8 cellular contexts compared by ENCODE assay signal in genomic region chr6:151391021-151391470, GRCh38. TPM values are rescaled to one million over a fixed set of nuclear protein-coding genes. Genes with fewer than 3 reads are reported as not detected.
A peak's percentile ranks its signal among the peaks of the same experiment; 100 is the strongest.
DNase-seq lines count a peak whose midpoint lies in the region; ATAC-seq and TF ChIP-seq lines count a peak whose summit lies in the region.

No MANE protein-coding gene starts in this region.

- H3K27ac Mint-ChIP-seq in activated naive CD4-positive, alpha-beta T cell treated with anti-CD3 and anti-CD28 coated beads for 36 hours, result peak overlapping the region; percentile 98

- peaks cover 12% of the 10 kb centered on the region for H3K36me3 Mint-ChIP-seq in activated naive CD4-positive, alpha-beta T cell treated with anti-CD3 and anti-CD28 coated beads for 36 hours (ENCODE audit: low read depth)

- CTCF ChIA-PET in activated naive CD4-positive, alpha-beta T cell treated with anti-CD3 and anti-CD28 coated beads for 36 hours (lab: Charles Lee), result no interaction called here

- TF ChIP-seq CTCF in omental fat pad (IDR thresholded peaks at IDR 0.05) (no peak), testis (IDR thresholded peaks at IDR 0.05) (no peak)

- DNase-seq in SK-N-MC (ENCODE audit: low read depth, low spot score) (no peak), glomerular visceral epithelial cell (ENCODE audit: extremely low spot score) (peak; percentile 66), omental fat pad (ENCODE audit: low spot score) (peak; percentile 35), testis (peak; percentile 72)
- DNase-seq in activated naive CD4-positive, alpha-beta T cell treated with anti-CD3 and anti-CD28 coated beads for 36 hours, result peak; percentile 80

- peak overlapping the region; percentile 55 to 97 (median 83); a peak in 21 of 22 replicates for H3K4me2 ChIP-seq in BLaER1 treated with 17β-estradiol and CSF1 and Interleukin-3, amounts not matched to agents 10 nM and 100 nM

- H3K4me1 Mint-ChIP-seq in activated naive CD4-positive, alpha-beta T cell treated with anti-CD3 and anti-CD28 coated beads for 36 hours (ENCODE audit: low read depth), result peaks cover 51% of the 10 kb centered on the region

- no peak for TF ChIP-seq POLR2A in testis (IDR thresholded peaks at IDR 0.05)

- intact Hi-C loops in activated naive CD4-positive, alpha-beta T cell treated with anti-CD3 and anti-CD28 coated beads for 36 hours (cut with micrococcal nuclease), result loop anchor here (2.0 to 5.0 kb wide), 4 partner anchors 86 to 1611 kb away; partner anchors contain the start of genes FBXO5 and MTRF1L
- intact Hi-C loops in testis (cut with DNase I; ENCODE audit: low total_unique reads), result no loop called here

- H3K9me3 ChIP-seq in BLaER1 treated with 17β-estradiol and CSF1 and Interleukin-3, amounts not matched to agents 10 nM and 100 nM (replicated peaks in 1 of 11), result no peaks in the 10 kb centered on the region
- H3K9me3 ChIP-seq in SK-N-MC (ENCODE audit: low read depth, low read length) (no peaks in the 10 kb centered on the region), testis (no peaks in the 10 kb centered on the region)

- H3K27me3 Mint-ChIP-seq in activated naive CD4-positive, alpha-beta T cell treated with anti-CD3 and anti-CD28 coated beads for 36 hours (ENCODE audit: low read depth), result no peaks in the 10 kb centered on the region

- no peaks in the 10 kb centered on the region for H3K9me3 Mint-ChIP-seq in activated naive CD4-positive, alpha-beta T cell treated with anti-CD3 and anti-CD28 coated beads for 36 hours

- H3K4me3 Mint-ChIP-seq in activated naive CD4-positive, alpha-beta T cell treated with anti-CD3 and anti-CD28 coated beads for 36 hours, result peak overlapping the region; percentile 95

- peaks cover 6 to 45% (median 30%) of the 10 kb centered on the region in 11 experiments; a peak in 18 of 22 replicates for H3K36me3 ChIP-seq in BLaER1 treated with 17β-estradiol and CSF1 and Interleukin-3, amounts not matched to agents 10 nM and 100 nM
- H3K36me3 ChIP-seq in SK-N-MC (ENCODE audit: insufficient read depth, low read length) (peaks cover 36% of the 10 kb centered on the region), testis (ENCODE audit: low read depth, missing control alignments) (no peaks in the 10 kb centered on the region)

- H3K4me3 ChIP-seq in BLaER1 treated with 17β-estradiol and CSF1 and Interleukin-3, amounts not matched to agents 10 nM and 100 nM, result peak overlapping the region; percentile 92 to 99 (median 97)
- peak overlapping the region; percentile 98 for H3K4me3 ChIP-seq in SK-N-MC
- peak overlapping the region; percentile 99 to 100 for H3K4me3 ChIP-seq in testis

- H3K27ac ChIP-seq in BLaER1 treated with 17β-estradiol and CSF1 and Interleukin-3, amounts not matched to agents 10 nM and 100 nM, result peak overlapping the region; percentile 95 to 100 (median 99)
- H3K27ac ChIP-seq in SK-N-MC, result peak overlapping the region; percentile 99
- H3K27ac ChIP-seq in testis, result peak overlapping the region; percentile 99 to 100

- H4K20me1 ChIP-seq in BLaER1 treated with 17β-estradiol and CSF1 and Interleukin-3, amounts not matched to agents 10 nM and 100 nM, result peaks cover 43 to 78% (median 48%) of the 10 kb centered on the region in 11 experiments

- peaks cover 37 to 63% (median 48%) of the 10 kb centered on the region in 10 experiments for H3K4me1 ChIP-seq in BLaER1 treated with 17β-estradiol and CSF1 and Interleukin-3, amounts not matched to agents 10 nM and 100 nM
- peaks cover 40% of the 10 kb centered on the region for H3K4me1 ChIP-seq in testis

- peak overlapping the region; percentile 98 to 100 (median 99) for H3K9ac ChIP-seq in BLaER1 treated with 17β-estradiol and CSF1 and Interleukin-3, amounts not matched to agents 10 nM and 100 nM
- peak overlapping the region; percentile 98 for H3K9ac ChIP-seq in SK-N-MC (ENCODE audit: insufficient read length)

- 1% methylated on average over 27 of the region's 53 CpGs; no CpG with 5 or more reads in 1 of the 2 donors for WGBS in testis, 2 donors

- H3K27me3 ChIP-seq in BLaER1 treated with 17β-estradiol and CSF1 and Interleukin-3, amounts not matched to agents 10 nM and 100 nM, result no peaks in the 10 kb centered on the region
- no peaks in the 10 kb centered on the region for H3K27me3 ChIP-seq in testis

- ATAC-seq in GM19351 (IDR thresholded peaks at IDR 0.05; ENCODE audit: unreplicated experiment) (peak; percentile 5), HG03460 (IDR thresholded peaks at IDR 0.05; ENCODE audit: unreplicated experiment) (peak; percentile 12), omental fat pad (ENCODE audit: low FRiP score) (peak; percentile 38)

RNA-seq across cellular contexts. Expression of gene ZBTB2, which starts 0.3 kb away (rescaled TPM):
- 10 to 100 TPM; 10.7 to 10.8 TPM for total RNA-seq in activated naive CD4-positive, alpha-beta T cell treated with anti-CD3 and anti-CD28 coated beads for 36 hours
- total RNA-seq in omental fat pad (10 to 100 TPM in 3 of 4 donors, 1 to 10 TPM in 1; 9.3 to 27.1 (median 16.6) TPM), testis (10 to 100 TPM; 14.7 TPM)
- polyA plus RNA-seq in testis (ENCODE audit: insufficient read depth, low read depth, low replicate concordance), result 13.0 TPM
